8 cellular contexts compared by ENCODE assay signal in the genomic region with DNA sequence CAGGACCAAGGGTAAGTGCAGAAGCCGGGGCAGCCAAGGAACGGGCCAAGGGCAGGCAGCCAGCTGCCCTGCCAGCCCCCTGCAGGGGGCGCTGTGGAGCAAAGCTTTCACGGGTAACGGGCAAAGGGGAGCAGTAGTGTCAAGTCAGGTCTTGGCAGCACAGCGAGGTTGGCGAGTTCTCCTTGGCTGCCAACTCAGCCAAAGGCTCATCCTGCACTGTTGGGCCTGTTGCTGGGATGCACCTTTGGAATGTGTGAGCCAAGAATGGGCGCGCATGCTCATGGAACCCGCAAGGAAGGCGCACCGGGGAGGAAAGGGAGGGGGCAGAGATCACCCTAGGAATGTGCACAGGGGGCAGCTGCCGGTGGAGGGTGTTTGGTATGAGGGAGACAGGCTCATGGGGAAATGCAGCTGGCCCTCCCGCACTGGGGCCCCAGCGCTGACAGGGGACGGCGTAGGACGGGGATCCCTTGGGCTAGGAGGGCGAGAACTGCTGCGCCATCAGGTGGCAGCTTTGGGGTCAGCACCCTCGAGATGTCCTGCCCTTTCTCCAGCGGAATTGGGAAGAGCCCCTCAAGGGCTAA.
A peak's percentile ranks its signal among the peaks of the same experiment; 100 is the strongest.
DNase-seq lines count a peak whose midpoint lies in the region; ATAC-seq and TF ChIP-seq lines count a peak whose summit lies in the region.

No MANE protein-coding gene starts in this region.

- H3K9ac ChIP-seq in DND-41 (ENCODE audit: low read depth, low read length), result no peak overlapping the region

- H3K4me2 ChIP-seq in DND-41 (ENCODE audit: insufficient read depth, low read length), result no peak overlapping the region

- no peak overlapping the region for H3K4me3 ChIP-seq in DND-41 (ENCODE audit: low read depth in 1 of 2, low read length in 2 of 2)
- peak overlapping the region in 1 of 2 experiments; percentile 38 for H3K4me3 ChIP-seq in neutrophil (ENCODE audit: low read depth in 1 of 2, low read length in 1 of 2)
- peak overlapping the region; percentile 4 for H3K4me3 ChIP-seq in upper lobe of right lung

- H3K4me1 ChIP-seq in DND-41 (ENCODE audit: insufficient read depth, low read length), result no peaks in the 10 kb centered on the region
- peaks cover 0 to 6% of the 10 kb centered on the region in 2 experiments for H3K4me1 ChIP-seq in neutrophil (ENCODE audit: control insufficient read depth in 1 of 2, insufficient read depth in 1 of 2, low read depth in 1 of 2, low read length in 1 of 2)
- H3K4me1 ChIP-seq in upper lobe of right lung, result no peaks in the 10 kb centered on the region

- H3K27me3 ChIP-seq in DND-41 (ENCODE audit: insufficient read depth, low read length, poor library complexity) (peaks cover 4% of the 10 kb centered on the region), neutrophil (peaks cover 33% of the 10 kb centered on the region), upper lobe of right lung (peaks cover 44% of the 10 kb centered on the region)

- no peak overlapping the region for H3K27ac ChIP-seq in DND-41 (ENCODE audit: low read length)
- no peak overlapping the region for H3K27ac ChIP-seq in neutrophil
- H3K27ac ChIP-seq in upper lobe of right lung, result no peak overlapping the region

- H3K9me3 ChIP-seq in DND-41 (ENCODE audit: insufficient read depth, low read length, severe bottlenecking) (no peaks in the 10 kb centered on the region), neutrophil (no peaks in the 10 kb centered on the region), upper lobe of right lung (no peaks in the 10 kb centered on the region)

- DNase-seq in DND-41 (peak; percentile 31), NCI-H1930 (lab: John Stamatoyannopoulos, UW) (peak; percentile 15 to 53), activated T-cell treated with anti-CD3 and anti-CD28 coated beads for 4 hours (peak; percentile 36), upper lobe of right lung (peak; percentile 74), SW480 (ENCODE audit: low spot score) (no peak)

- no peaks in the 10 kb centered on the region for H4K20me1 ChIP-seq in DND-41 (ENCODE audit: insufficient read depth, low read length)

- no peak for ATAC-seq in DND-41 (ENCODE audit: insufficient read depth, low read depth)
- ATAC-seq in GM21786 (IDR thresholded peaks at IDR 0.05; ENCODE audit: unreplicated experiment), result peak; percentile 71
- ATAC-seq in esophagus mucosa, result peak; percentile 82
- peak; percentile 85 for ATAC-seq in upper lobe of right lung

- intact Hi-C loops in upper lobe of right lung (cut with DNase I), result no loop called here

- no peaks in the 10 kb centered on the region for H3K36me3 ChIP-seq in DND-41 (ENCODE audit: insufficient read depth, low read length)
- no peaks in the 10 kb centered on the region for H3K36me3 ChIP-seq in neutrophil
- no peaks in the 10 kb centered on the region for H3K36me3 ChIP-seq in upper lobe of right lung

- H2AFZ ChIP-seq in DND-41 (ENCODE audit: low read depth, low read length), result no peak overlapping the region

- no peaks in the 10 kb centered on the region for H3K79me2 ChIP-seq in DND-41 (ENCODE audit: insufficient read depth, low read length)

- peak; percentile 72 for TF ChIP-seq CTCF in DND-41 (IDR thresholded peaks at IDR 0.05; ENCODE audit: borderline replicate concordance, extremely low read depth, low read length, poor library complexity, severe bottlenecking)
- peak; percentile 56 for TF ChIP-seq CTCF in neutrophil (IDR thresholded peaks at IDR 0.05)
- peak; percentile 63 for TF ChIP-seq CTCF in upper lobe of right lung (IDR thresholded peaks at IDR 0.05)
